ENCODE assay signal across 8 cellular contexts in genomic region chr20:52196845-52197244, GRCh38.
"Had no signal": no experiment of that assay in that cellular context is flagged by ENCODE, and none has a peak within 500 bp of the region (broad histone marks: within the 10 kb centered on the region; RNA-seq: fewer than 3 reads in every experiment).

No MANE protein-coding gene starts in this region.

- FAIRE-seq: G401.6, GM12878, GM12891, GM12892, GM18507, GM19239 had no signal

- H3K4me3 ChIP-seq: GM12878 had no signal

- DNase-seq: GDM1, GF-D8 had no signal

- ATAC-seq: GM12878 had no signal
